Comparison of ENCODE assay signal across 8 cellular contexts in genomic region chr6:144725731-144726522, GRCh38.
DNase-seq lines count a peak whose midpoint lies in the region; ATAC-seq and TF ChIP-seq lines count a peak whose summit lies in the region.

No MANE protein-coding gene starts in this region.

- no peak overlapping the region for H3K4me3 ChIP-seq in PC-3 (ENCODE audit: low read length)
- H3K4me3 ChIP-seq in dorsolateral prefrontal cortex = no peak overlapping the region
- no peak overlapping the region for H3K4me3 ChIP-seq in suprapubic skin

- CTCF ChIA-PET in HEK293T (lab: Yijun Ruan, JAX) (no interaction called here), PC-3 (lab: Charles Lee) (interaction anchor here (0.7 kb wide), 1 partner anchor 53 kb away, joined by 3 read pairs; no protein-coding TSS in a partner anchor)

- POLR2A ChIA-PET in HEK293T (lab: Yijun Ruan, JAX) = no interaction called here
- POLR2A ChIA-PET in PC-3 (lab: Charles Lee; ENCODE audit: unreplicated experiment) = no interaction called here

- H3K9me3 ChIP-seq in PC-3 (ENCODE audit: low read length) (no peaks in the 10 kb centered on the region), suprapubic skin (no peaks in the 10 kb centered on the region)

- H3K79me2 ChIP-seq in PC-3 (ENCODE audit: low read length) = no peaks in the 10 kb centered on the region

- H3K9ac ChIP-seq in PC-3 (ENCODE audit: low read length) = no peak overlapping the region

- H3K4me1 ChIP-seq in PC-3 (ENCODE audit: insufficient read depth, low read length) (peaks cover 34% of the 10 kb centered on the region), suprapubic skin (peaks cover 5% of the 10 kb centered on the region)

- no peak for TF ChIP-seq EP300 in suprapubic skin (IDR thresholded peaks at IDR 0.05)

- peaks cover 5% of the 10 kb centered on the region for H3K9me3 Mint-ChIP-seq in neural crest cell

- H4K20me1 ChIP-seq in PC-3 (ENCODE audit: low read length) = no peaks in the 10 kb centered on the region

- H3K27ac ChIP-seq in PC-3 (ENCODE audit: low read length) (no peak overlapping the region), dorsolateral prefrontal cortex (no peak overlapping the region), suprapubic skin (no peak overlapping the region)

- no peaks in the 10 kb centered on the region for H3F3A ChIP-seq in PC-3 (ENCODE audit: low read length, unreplicated experiment)

- DNase-seq in HEK293T (ENCODE audit: extremely low spot score) = peak; percentile 31
- peak; percentile 50 for DNase-seq in PC-3
- DNase-seq in neural crest cell (ENCODE audit: low read depth, low spot score) = no peak
- no peak for DNase-seq in stimulated activated naive CD4-positive, alpha-beta T cell treated with Interleukin-2 at 50 U/mL for 16 hours (lab: John Stamatoyannopoulos, UW)
- no peak for DNase-seq in dorsolateral prefrontal cortex
- DNase-seq in suprapubic skin (ENCODE audit: low spot score in 2 of 2) = no peak
- no peak for DNase-seq in stimulated activated naive CD4-positive, alpha-beta T cell (lab: John Stamatoyannopoulos, UW)

- no peak overlapping the region for H2AFZ ChIP-seq in PC-3 (ENCODE audit: low read length)

- no TSS peak for BruUV-seq in PC-3 (replicated peaks; lab: Mats Ljungman, UMichigan)

- peaks cover 2% of the 10 kb centered on the region for H3K36me3 Mint-ChIP-seq in neural crest cell (ENCODE audit: low read depth)

- peaks cover 11% of the 10 kb centered on the region for H3K4me1 Mint-ChIP-seq in neural crest cell

- H3K36me3 ChIP-seq in PC-3 (ENCODE audit: low read depth, low read length) = no peaks in the 10 kb centered on the region
- H3K36me3 ChIP-seq in suprapubic skin = no peaks in the 10 kb centered on the region

- intact Hi-C loops in PC-3 (cut with micrococcal nuclease) = no loop called here
- intact Hi-C loops in dorsolateral prefrontal cortex (cut with DNase I) = no loop called here

- H3K4me2 ChIP-seq in PC-3 (ENCODE audit: low read length) = 0 out of 2 replicates have a peak overlapping the region, but pooled peaks have one; percentile 8

- 53% methylated on average over 8 of the region's 8 CpGs for WGBS in suprapubic skin

- no peaks in the 10 kb centered on the region for H3K9me2 ChIP-seq in PC-3 (replicated peaks; ENCODE audit: low read length)

- H3K27me3 ChIP-seq in PC-3 (ENCODE audit: low read length) (no peaks in the 10 kb centered on the region), dorsolateral prefrontal cortex (no peaks in the 10 kb centered on the region), suprapubic skin (no peaks in the 10 kb centered on the region)

- no peak overlapping the region for H3K4me3 Mint-ChIP-seq in neural crest cell

- H3K27ac Mint-ChIP-seq in neural crest cell (ENCODE audit: unreplicated experiment) = peak overlapping the region; percentile 72

- no peak for TF ChIP-seq CTCF in PC-3 (conservative IDR thresholded peaks at IDR 0.05; ENCODE audit: low read depth, low read length)
- TF ChIP-seq CTCF in neural crest cell (conservative IDR thresholded peaks at IDR 0.05) = no peak
- no peak for TF ChIP-seq CTCF in dorsolateral prefrontal cortex (IDR thresholded peaks at IDR 0.05 in 54 of 56, conservative IDR thresholded peaks at IDR 0.05 in 2 of 56; ENCODE audit: low read depth in 1 of 56, partially characterized antibody in 56 of 56)
- TF ChIP-seq CTCF in suprapubic skin (IDR thresholded peaks at IDR 0.05) = no peak

- ATAC-seq in GM18909 (IDR thresholded peaks at IDR 0.05; ENCODE audit: poor library complexity, unreplicated experiment) = peak; percentile 79
- ATAC-seq in PC-3 = peak; percentile 45; the same call in 1 of the 2 replicates

- H3K27me3 Mint-ChIP-seq in neural crest cell (ENCODE audit: low read depth) = no peaks in the 10 kb centered on the region

- no peak for TF ChIP-seq POLR2A in suprapubic skin (IDR thresholded peaks at IDR 0.05)

TF ChIP-seq in HEK293T, 16 proteins besides CTCF, POLR2A, EP300 and RAD21:
- TF ChIP-seq ARNT (IDR thresholded peaks at IDR 0.05) (no peak), CTBP1 (IDR thresholded peaks at IDR 0.05; ENCODE audit: borderline replicate concordance) (no peak), SUZ12 (IDR thresholded peaks at IDR 0.05) (no peak)

Comparison
In these comparisons a context has a peak if more than half of its experiments do, and no peak if none do; other contexts are left out.
1. DNase-seq: peak in HEK293T (single experiment) and PC-3 (single experiment); none in neural crest cell (single experiment), stimulated activated naive CD4-positive, alpha-beta T cell treated with Interleukin-2 at 50 U/mL for 16 hours (single experiment), dorsolateral prefrontal cortex (0 of 10), suprapubic skin (0 of 2) and stimulated activated naive CD4-positive, alpha-beta T cell (0 of 6).